20 cellular contexts compared by ENCODE assay signal in genomic region chr14:95336192-95336760, GRCh38. TPM values are rescaled to one million over a fixed set of nuclear protein-coding genes. Genes with fewer than 3 reads are reported as not detected.
DNase-seq lines count a peak whose midpoint lies in the region; ATAC-seq, FAIRE-seq and TF ChIP-seq lines count a peak whose summit lies in the region.
"Had no signal": no experiment of that assay in that cellular context is flagged by ENCODE, and none has a peak within 500 bp of the region (broad histone marks: within the 10 kb centered on the region; RNA-seq: fewer than 3 reads in every experiment).

No MANE protein-coding gene starts in this region.

- no peak overlapping the region for H2BK20ac ChIP-seq in H1 (ENCODE audit: low read length)

- H3K27me3 ChIP-seq in Karpas-422 (ENCODE audit: low read length): no peaks in the 10 kb centered on the region; the same call in 1 of the 2 replicates
- no peaks in the 10 kb centered on the region for H3K27me3 ChIP-seq in H1 (replicated peaks in 1 of 4; ENCODE audit: control insufficient read depth in 3 of 4, extremely low read depth in 1 of 4, insufficient read depth in 3 of 4, low read length in 3 of 4)
- H3K27me3 ChIP-seq in GM23338 (ENCODE audit: insufficient read depth): no peaks in the 10 kb centered on the region

- no peak overlapping the region for H2AK5ac ChIP-seq in H1 (ENCODE audit: low read depth, low read length)

- H3K4me3 Mint-ChIP-seq in HFFc6 (no peak overlapping the region), GM23338 (no peak overlapping the region)
- H3K4me3 Mint-ChIP-seq: B cell; CD4-positive, alpha-beta memory T cell had no signal

- DNase-seq in Karpas-422: peak; percentile 73
- DNase-seq in H1 (ENCODE audit: low read depth in 1 of 2, low spot score in 2 of 2): no peak
- DNase-seq in NOMO-1 treated with dmso at 0.1 percent for 144 hours (lab: John Stamatoyannopoulos, UW; ENCODE audit: unreplicated experiment): no peak
- DNase-seq in HFFc6: no peak
- no peak for DNase-seq in GM23338 (ENCODE audit: low spot score)
- DNase-seq in GF-D8 (lab: John Stamatoyannopoulos, UW): no peak
- DNase-seq: C1 segment of cervical spinal cord; CD4-positive, alpha-beta memory T cell; DMS153; DMS79 treated with DMSO at 0.1 percent for 48 hours; EL had no signal

- H2AFZ ChIP-seq in Karpas-422 (ENCODE audit: low read length) (no peak overlapping the region), H1 (ENCODE audit: low read length) (no peak overlapping the region), GM23338 (no peak overlapping the region)

- H3K36me3 ChIP-seq in Karpas-422 (ENCODE audit: insufficient read depth, low read length) (no peaks in the 10 kb centered on the region), H1 (ENCODE audit: control insufficient read depth in 2 of 4, insufficient read depth in 4 of 4, low read length in 3 of 4) (no peaks in the 10 kb centered on the region), GM23338 (ENCODE audit: insufficient read depth) (no peaks in the 10 kb centered on the region)

- CTCF ChIA-PET in H1 (lab: Charles Lee; ENCODE audit: partially characterized antibody): interaction anchor here (1.1 to 4.4 kb wide), 5 partner anchors 11 to 44 kb away, joined by 3 to 20 read pairs (median 5); no protein-coding TSS in a partner anchor

- no peak for TF ChIP-seq EP300 in H1 (IDR thresholded peaks at IDR 0.05; ENCODE audit: borderline replicate concordance in 1 of 2, low read depth in 2 of 2, low read length in 2 of 2)

- ATAC-seq in GM23338: no peak
- ATAC-seq: HCT116 had no signal

- TF ChIP-seq POLR2A in H1 (IDR thresholded peaks at IDR 0.05; ENCODE audit: control extremely low read depth in 1 of 2, low read depth in 2 of 2, low read length in 2 of 2): no peak

- H2BK5ac ChIP-seq in H1 (ENCODE audit: low read depth, low read length): no peak overlapping the region

- TF ChIP-seq CTCF in C4-2B (conservative IDR thresholded peaks at IDR 0.05): no peak
- TF ChIP-seq CTCF in GM12872 (IDR thresholded peaks at IDR 0.05; ENCODE audit: insufficient read depth, low read depth, low read length): 0 out of 3 replicates have a peak, but pooled peaks have one; percentile 15
- TF ChIP-seq CTCF in H1 (IDR thresholded peaks at IDR 0.05; ENCODE audit: control extremely low read depth in 1 of 3, insufficient read depth in 1 of 3, low read depth in 1 of 3, low read length in 3 of 3): no peak
- no peak for TF ChIP-seq CTCF in HFFc6 (IDR thresholded peaks at IDR 0.05)
- no peak for TF ChIP-seq CTCF in GM23338 (conservative IDR thresholded peaks at IDR 0.05; ENCODE audit: low read depth in 2 of 2)

- no peak for TF ChIP-seq RAD21 in H1 (IDR thresholded peaks at IDR 0.05 in 1 of 2, conservative IDR thresholded peaks at IDR 0.05 in 1 of 2; ENCODE audit: low read depth in 2 of 2, low read length in 2 of 2)

- H3K4me3 ChIP-seq in Karpas-422 (ENCODE audit: low read length): no peak overlapping the region
- H3K4me3 ChIP-seq in H1 (ENCODE audit: extremely low read depth in 1 of 4, insufficient read depth in 2 of 4, low read depth in 3 of 4, low read length in 4 of 4): no peak overlapping the region
- no peak overlapping the region for H3K4me3 ChIP-seq in GM23338

- H3K9me3 ChIP-seq in Karpas-422 (ENCODE audit: low read length) (no peaks in the 10 kb centered on the region), H1 (ENCODE audit: insufficient read depth in 2 of 2, low read depth in 1 of 2, low read length in 1 of 2) (no peaks in the 10 kb centered on the region)

- H3K4me1 ChIP-seq in Karpas-422 (ENCODE audit: low read length): no peaks in the 10 kb centered on the region
- H3K4me1 ChIP-seq in H1 (replicated peaks in 1 of 4; ENCODE audit: control insufficient read depth in 3 of 4, insufficient read depth in 4 of 4, low read length in 3 of 4): peaks cover 0 to 4% (median 0%) of the 10 kb centered on the region in 4 experiments; a peak in 1 of 7 replicates
- H3K4me1 ChIP-seq in GM23338 (ENCODE audit: insufficient read depth): no peaks in the 10 kb centered on the region

- H3K4me1 Mint-ChIP-seq in HFFc6 (ENCODE audit: low read depth): no peaks in the 10 kb centered on the region
- H3K4me1 Mint-ChIP-seq in GM23338: no peaks in the 10 kb centered on the region; the same call in 2 of the 3 replicates
- H3K4me1 Mint-ChIP-seq: CD4-positive, alpha-beta memory T cell had no signal

- H4K5ac ChIP-seq in H1 (ENCODE audit: insufficient read length, low read depth, low read length): no peak overlapping the region

- H2BK120ac ChIP-seq in H1 (replicated peaks; ENCODE audit: low read depth, low read length): no peak overlapping the region

- no peaks in the 10 kb centered on the region for H3K36me3 Mint-ChIP-seq in HFFc6 (ENCODE audit: low read depth)
- H3K36me3 Mint-ChIP-seq in GM23338 (ENCODE audit: low read depth): no peaks in the 10 kb centered on the region; the same call in 2 of the 3 replicates
- H3K36me3 Mint-ChIP-seq: CD4-positive, alpha-beta memory T cell; IgD-negative memory B cell had no signal

- H3K79me2 ChIP-seq in Karpas-422 (ENCODE audit: low read length) (no peaks in the 10 kb centered on the region), H1 (ENCODE audit: control insufficient read depth in 1 of 2, insufficient read depth in 2 of 2, low read length in 2 of 2) (no peaks in the 10 kb centered on the region), GM23338 (replicated peaks; ENCODE audit: insufficient read depth) (no peaks in the 10 kb centered on the region)

- FAIRE-seq in H1 (lab: Jason Lieb, UNC): no peak
- FAIRE-seq: D721Med, G401.6, GM12892 had no signal

- peak overlapping the region; percentile 10; the same call in 1 of the 2 replicates for H3K27ac ChIP-seq in C4-2B
- H3K27ac ChIP-seq in Karpas-422 (ENCODE audit: low read length): no peak overlapping the region
- no peak overlapping the region for H3K27ac ChIP-seq in H1 (ENCODE audit: low read depth, low read length)
- H3K27ac ChIP-seq in GM23338 (ENCODE audit: low read depth): no peak overlapping the region
- H3K27ac ChIP-seq: KMS-11 had no signal

- H3K9me3 Mint-ChIP-seq in HFFc6: peaks cover 12% of the 10 kb centered on the region; the same call in 1 of the 2 replicates
- H3K9me3 Mint-ChIP-seq in GM23338: no peaks in the 10 kb centered on the region
- H3K9me3 Mint-ChIP-seq: IgD-negative memory B cell had no signal

- no peak overlapping the region for H2BK12ac ChIP-seq in H1 (ENCODE audit: low read depth, low read length)

- POLR2A ChIA-PET in H1 (lab: Charles Lee; ENCODE audit: partially characterized antibody): no interaction called here

- H3K14ac ChIP-seq in H1 (ENCODE audit: insufficient read length): no peak overlapping the region

- H4K8ac ChIP-seq in H1 (ENCODE audit: extremely low read depth, insufficient read depth, low read length): peak overlapping the region; percentile 39; the same call in 1 of the 2 replicates

- no peak overlapping the region for H4K91ac ChIP-seq in H1 (replicated peaks; ENCODE audit: insufficient read length, low read length)

- 89% methylated on average over 5 of the region's 5 CpGs; no CpG with 5 or more reads in 1 of the 2 experiments for WGBS in H1 (ENCODE audit: extremely low coverage in 1 of 2, insufficient coverage in 1 of 2, insufficient read length in 1 of 2, insufficient replicate concordance in 2 of 2, low coverage in 1 of 2, low lambda C conversion rate in 2 of 2, missing lambda C conversion rate in 1 of 2), 2 experiments

- H3K79me1 ChIP-seq in H1 (ENCODE audit: low read depth, low read length): no peaks in the 10 kb centered on the region

- H3K23ac ChIP-seq in H1 (ENCODE audit: insufficient read length): no peak overlapping the region

- H3K27ac Mint-ChIP-seq in HFFc6 (no peak overlapping the region), GM23338 (no peak overlapping the region)
- H3K27ac Mint-ChIP-seq: B cell; CD4-positive, alpha-beta memory T cell had no signal

- H3K56ac ChIP-seq in H1 (replicated peaks; ENCODE audit: insufficient read length, low read depth, low read length): no peak overlapping the region

- no peak overlapping the region for H3K9ac ChIP-seq in Karpas-422 (ENCODE audit: low read length)
- no peak overlapping the region for H3K9ac ChIP-seq in H1 (replicated peaks in 1 of 4; ENCODE audit: extremely low read depth in 1 of 4, low read depth in 3 of 4, low read length in 3 of 4)
- H3K9ac ChIP-seq: KMS-11 had no signal

- H3K9me2 ChIP-seq in Karpas-422 (replicated peaks; ENCODE audit: insufficient read depth, low read length): no peaks in the 10 kb centered on the region
- H3K9me2 ChIP-seq in GM23338 (ENCODE audit: insufficient read depth): peaks cover 4% of the 10 kb centered on the region; the same call in 1 of the 2 replicates

- H3K4me2 ChIP-seq in Karpas-422 (ENCODE audit: low read depth, low read length, poor library complexity, severe bottlenecking) (no peak overlapping the region), H1 (ENCODE audit: insufficient read depth in 1 of 2, low read depth in 2 of 2, low read length in 2 of 2) (no peak overlapping the region), GM23338 (no peak overlapping the region)
- H3K4me2 ChIP-seq: KMS-11 had no signal

- peaks cover 3% of the 10 kb centered on the region for H3K27me3 Mint-ChIP-seq in HFFc6 (ENCODE audit: insufficient read depth)
- peaks cover 14% of the 10 kb centered on the region for H3K27me3 Mint-ChIP-seq in GM23338 (ENCODE audit: insufficient read depth, low read depth, poor library complexity)

- H3K4ac ChIP-seq in H1 (replicated peaks; ENCODE audit: insufficient read length, low read depth, low read length): no peak overlapping the region

- H4K20me1 ChIP-seq in Karpas-422 (ENCODE audit: insufficient read depth, low read depth, low read length) (no peaks in the 10 kb centered on the region), H1 (replicated peaks in 1 of 2; ENCODE audit: control insufficient read depth in 1 of 2, insufficient read depth in 2 of 2, low read length in 2 of 2) (no peaks in the 10 kb centered on the region), GM23338 (replicated peaks; ENCODE audit: insufficient read depth) (no peaks in the 10 kb centered on the region)

- no peaks in the 10 kb centered on the region; the same call in 1 of the 2 replicates for H3K23me2 ChIP-seq in H1 (ENCODE audit: low read depth, low read length)

- H3K18ac ChIP-seq in H1 (ENCODE audit: extremely low read depth, low read length): no peak overlapping the region

- no peaks in the 10 kb centered on the region for H3F3A ChIP-seq in GM23338 (replicated peaks; ENCODE audit: low read depth)

- H2BK15ac ChIP-seq in H1 (ENCODE audit: low read length): no peak overlapping the region

RNA-seq across cellular contexts. Expression of gene CLMN, which starts 16.6 kb away (rescaled TPM):
- total RNA-seq in Karpas-422 (2014; rRNA removed; shearing (Covaris generic); ENCODE audit: low replicate concordance): 40.1 and 56.1 TPM in 2 replicates
- total RNA-seq in H1 (2021; fragmentation: NEBNext Ultra II Directional; extraction: Animal tissue kit (Norgen Biotek cat#: 25700)): 7.6 and 8.2 TPM in 2 replicates
- polyA plus RNA-seq in H1 (2011; rRNA removed) (1.4 and 1.6 TPM in 2 replicates), GM23338 (2016; fragmentation: Nextera tagmentation; extraction: Ambion mirVana) (2.8 and 3.2 TPM in 2 replicates)
- polyA plus RNA-seq in H1 (2011; cell fraction: cytosol; rRNA removed): 2.3 TPM
- 5.6 TPM for polyA plus RNA-seq in H1 (2011; cell fraction: nucleus; rRNA removed)
- polyA plus RNA-seq in H1 (2012, experiment 1 of 2): 3.4 to 4.8 TPM (median 4.7 TPM) in 4 replicates
- polyA plus RNA-seq in H1 (2012, experiment 2 of 2): 1.5 TPM
- 3.2 TPM for polyA plus RNA-seq in H1 (2013, experiment 1 of 2)
- polyA plus RNA-seq in H1 (2013, experiment 2 of 2): 3.0 TPM
- 3.8 and 9.6 TPM in 2 replicates for polyA minus RNA-seq in H1 (2011; rRNA and poly(A)+ RNA removed)
- 2.9 TPM for polyA minus RNA-seq in H1 (2011; cell fraction: cytosol; rRNA and poly(A)+ RNA removed)
- 5.8 TPM for polyA minus RNA-seq in H1 (2011; cell fraction: nucleus; rRNA and poly(A)+ RNA removed)
- under 1 TPM in 1 of 6 experiments, not detected in 5; 0.02 TPM for total RNA-seq in HFFc6 (2021; fragmentation: NEBNext Ultra II Directional; extraction: Animal tissue kit (Norgen Biotek cat#: 25700))
- total RNA-seq in GM23338 (2014; rRNA removed; shearing (Covaris generic)): 5.2 and 5.7 TPM in 2 replicates
